ENCODE assay signal across 13 cellular contexts in genomic region chr6:1864496-1864895, GRCh38.
DNase-seq lines count a peak whose midpoint lies in the region; ATAC-seq and TF ChIP-seq lines count a peak whose summit lies in the region.
"Had no signal": no experiment of that assay in that cellular context is flagged by ENCODE, and none has a peak within 500 bp of the region (broad histone marks: within the 10 kb centered on the region; RNA-seq: fewer than 3 reads in every experiment).

No MANE protein-coding gene starts in this region.

- intact Hi-C loops in Caco-2 (cut with micrococcal nuclease; ENCODE audit: unreplicated experiment) (loop anchor here (1.0 kb wide), 1 partner anchor 8 kb away; no protein-coding TSS in a partner anchor), OCI-LY7 (cut with micrococcal nuclease; ENCODE audit: unreplicated experiment) (no loop called here)

- H3K9me2 ChIP-seq in OCI-LY7 (ENCODE audit: insufficient read depth, low read length): no peaks in the 10 kb centered on the region

- H3K36me3 Mint-ChIP-seq in Caco-2 (ENCODE audit: insufficient read depth, unreplicated experiment): no peaks in the 10 kb centered on the region

- no peak overlapping the region for H2AFZ ChIP-seq in OCI-LY7 (ENCODE audit: low read length)

- no peak for TF ChIP-seq CTCF in Caco-2 (IDR thresholded peaks at IDR 0.05; ENCODE audit: insufficient read depth in 1 of 2, low read depth in 1 of 2, low read length in 1 of 2, severe bottlenecking in 1 of 2, unreplicated experiment in 1 of 2)
- no peak for TF ChIP-seq CTCF in HEK293 (tag by site-specific recombination; IDR thresholded peaks at IDR 0.05)
- TF ChIP-seq CTCF in OCI-LY7 (conservative IDR thresholded peaks at IDR 0.05; ENCODE audit: low read length): no peak

- H3K4me3 ChIP-seq in Caco-2 (ENCODE audit: low read depth, low read length) (no peak overlapping the region), HEK293 (ENCODE audit: low read depth, low read length) (no peak overlapping the region), OCI-LY7 (ENCODE audit: low read depth, low read length, poor library complexity, severe bottlenecking) (no peak overlapping the region)
- H3K4me3 ChIP-seq: mucosa of descending colon, prostate gland had no signal

- no peaks in the 10 kb centered on the region for H3K27me3 Mint-ChIP-seq in Caco-2 (ENCODE audit: insufficient read depth, unreplicated experiment)
- H3K27me3 Mint-ChIP-seq: activated T-cell treated with anti-CD3 and anti-CD28 coated beads, Interleukin-2, amount 50 U/mL, for 24 hours had no signal

- H3K4me1 ChIP-seq in Caco-2 (peaks cover 14% of the 10 kb centered on the region), HEK293 (ENCODE audit: control insufficient read depth, insufficient read depth, low read length) (peaks cover 44% of the 10 kb centered on the region), OCI-LY7 (ENCODE audit: insufficient read depth, low read length, poor library complexity, severe bottlenecking) (peaks cover 12% of the 10 kb centered on the region)
- H3K4me1 ChIP-seq: prostate gland had no signal

- no peaks in the 10 kb centered on the region for H3K27me3 ChIP-seq in Caco-2 (replicated peaks; ENCODE audit: control insufficient read depth, insufficient read depth, low read length)

- CTCF ChIA-PET in Caco-2 (lab: Charles Lee) (no interaction called here), HEK293 (lab: Yijun Ruan, JAX) (no interaction called here), OCI-LY7 (lab: Charles Lee; ENCODE audit: unreplicated experiment) (no interaction called here)

- no TSS peak for BruUV-seq in Caco-2 (replicated peaks; lab: Mats Ljungman, UMichigan)
- BruUV-seq in OCI-LY7 (replicated peaks; lab: Mats Ljungman, UMichigan): no TSS peak

- DNase-seq in Caco-2 (peak; percentile 26 to 39), OCI-LY7 (ENCODE audit: low spot score) (no peak), iPS-NIHi11 (ENCODE audit: low spot score) (peak; percentile 50), hypothalamus (lab: John Stamatoyannopoulos, UW) (no peak), KBM-7 (no peak)
- DNase-seq: activated CD4-positive, CD25-positive, alpha-beta regulatory T cell treated with anti-CD3 and anti-CD28 coated beads, Interleukin-2, amount 50 U/mL, for 72 hours; activated T-cell treated with anti-CD3 and anti-CD28 coated beads, Interleukin-2, amount 50 U/mL, for 24 hours; mucosa of descending colon; stimulated activated naive CD4-positive, alpha-beta T cell treated with Interleukin-2 at 50 U/mL for 16 hours had no signal

- H3K27ac Mint-ChIP-seq in Caco-2 (ENCODE audit: unreplicated experiment): no peak overlapping the region
- H3K27ac Mint-ChIP-seq: activated T-cell treated with anti-CD3 and anti-CD28 coated beads, Interleukin-2, amount 50 U/mL, for 24 hours had no signal

- peak overlapping the region; percentile 49 for H3K4me3 Mint-ChIP-seq in Caco-2 (ENCODE audit: unreplicated experiment)
- H3K4me3 Mint-ChIP-seq: activated T-cell treated with anti-CD3 and anti-CD28 coated beads, Interleukin-2, amount 50 U/mL, for 24 hours had no signal

- ATAC-seq in GM21447 (IDR thresholded peaks at IDR 0.05; ENCODE audit: unreplicated experiment): no peak
- ATAC-seq in HG02852 (IDR thresholded peaks at IDR 0.05; ENCODE audit: unreplicated experiment): no peak
- ATAC-seq: mucosa of descending colon had no signal

- H4K20me1 ChIP-seq in OCI-LY7 (ENCODE audit: insufficient read depth, low read length): no peaks in the 10 kb centered on the region

- peak overlapping the region; percentile 25; the same call in 1 of the 2 replicates for H3K4me2 ChIP-seq in OCI-LY7 (ENCODE audit: low read length)

- in situ Hi-C loops in KBM-7 (cut with MboI; ENCODE audit: low pct_unique_long_range_greater_than_20kb, low sequenced_read_pairs): no loop called here

- no peaks in the 10 kb centered on the region for H3K79me2 ChIP-seq in OCI-LY7 (ENCODE audit: insufficient read depth, low read depth, low read length)

- H3K9me3 ChIP-seq in Caco-2: no peaks in the 10 kb centered on the region
- H3K9me3 ChIP-seq in HEK293 (ENCODE audit: control insufficient read depth, insufficient read depth, low read depth, low read length): no peaks in the 10 kb centered on the region
- no peaks in the 10 kb centered on the region for H3K9me3 ChIP-seq in OCI-LY7 (ENCODE audit: low read length)
- H3K9me3 ChIP-seq: mucosa of descending colon, prostate gland had no signal

- peaks cover 9% of the 10 kb centered on the region for H3K4me1 Mint-ChIP-seq in Caco-2 (ENCODE audit: low read depth, unreplicated experiment)

- POLR2A ChIA-PET in Caco-2 (lab: Charles Lee): no interaction called here
- POLR2A ChIA-PET in HEK293 (lab: Yijun Ruan, JAX): no interaction called here
- POLR2A ChIA-PET in OCI-LY7 (lab: Charles Lee): interaction anchor here (0.9 kb wide), 1 partner anchor 51 kb away, joined by 5 read pairs; no protein-coding TSS in a partner anchor

- H3K27ac ChIP-seq in HEK293 (ENCODE audit: extremely low read depth, low read depth, low read length) (no peak overlapping the region), OCI-LY7 (ENCODE audit: low read depth, low read length, poor library complexity, severe bottlenecking) (no peak overlapping the region)
- H3K27ac ChIP-seq: prostate gland had no signal

- no peaks in the 10 kb centered on the region for H3K36me3 ChIP-seq in Caco-2 (ENCODE audit: control insufficient read depth, insufficient read depth, low read length)
- H3K36me3 ChIP-seq in HEK293 (ENCODE audit: control insufficient read depth in 2 of 2, insufficient read depth in 1 of 2, low read length in 2 of 2): no peaks in the 10 kb centered on the region
- no peaks in the 10 kb centered on the region for H3K36me3 ChIP-seq in OCI-LY7 (ENCODE audit: insufficient read depth, low read length)
- H3K36me3 ChIP-seq: prostate gland had no signal

- H3K9me3 Mint-ChIP-seq in Caco-2 (ENCODE audit: unreplicated experiment): no peaks in the 10 kb centered on the region
- H3K9me3 Mint-ChIP-seq: activated T-cell treated with anti-CD3 and anti-CD28 coated beads, Interleukin-2, amount 50 U/mL, for 24 hours had no signal

TF ChIP-seq in HEK293, 187 proteins besides CTCF, POLR2A, EP300 and RAD21 (continues in another document):
- TF ChIP-seq TCF7L2 (IDR thresholded peaks at IDR 0.05; ENCODE audit: borderline replicate concordance, low read depth, low read length) (peak; percentile 39; the same call in 1 of the 2 replicates), MZF1 (tag by site-specific recombination; IDR thresholded peaks at IDR 0.05; ENCODE audit: borderline replicate concordance) (peak; percentile 80), ZEB2 (tag by site-specific recombination; IDR thresholded peaks at IDR 0.05) (peak; percentile 70), ZNF658 (tag by site-specific recombination; IDR thresholded peaks at IDR 0.05) (no peak), ZNF416 (tag by site-specific recombination; IDR thresholded peaks at IDR 0.05) (no peak), YY2 (tag by site-specific recombination; IDR thresholded peaks at IDR 0.05) (no peak), SALL2 (tag by site-specific recombination; IDR thresholded peaks at IDR 0.05; ENCODE audit: borderline replicate concordance) (no peak), ZNF629 (tag by site-specific recombination; IDR thresholded peaks at IDR 0.05) (peak; percentile 68), ZNF354C (tag by site-specific recombination; IDR thresholded peaks at IDR 0.05; ENCODE audit: borderline replicate concordance, low read depth) (no peak), ZNF660 (tag by site-specific recombination; IDR thresholded peaks at IDR 0.05) (no peak), OVOL3 (tag by site-specific recombination; IDR thresholded peaks at IDR 0.05) (no peak; the same call in 1 of the 2 replicates), IKZF3 (tag by site-specific recombination; IDR thresholded peaks at IDR 0.05) (peak; percentile 69; the same call in 1 of the 2 replicates), KLF10 (tag by site-specific recombination; IDR thresholded peaks at IDR 0.05) (peak; percentile 39; the same call in 1 of the 2 replicates)
- TF ChIP-seq, protein P1, sequence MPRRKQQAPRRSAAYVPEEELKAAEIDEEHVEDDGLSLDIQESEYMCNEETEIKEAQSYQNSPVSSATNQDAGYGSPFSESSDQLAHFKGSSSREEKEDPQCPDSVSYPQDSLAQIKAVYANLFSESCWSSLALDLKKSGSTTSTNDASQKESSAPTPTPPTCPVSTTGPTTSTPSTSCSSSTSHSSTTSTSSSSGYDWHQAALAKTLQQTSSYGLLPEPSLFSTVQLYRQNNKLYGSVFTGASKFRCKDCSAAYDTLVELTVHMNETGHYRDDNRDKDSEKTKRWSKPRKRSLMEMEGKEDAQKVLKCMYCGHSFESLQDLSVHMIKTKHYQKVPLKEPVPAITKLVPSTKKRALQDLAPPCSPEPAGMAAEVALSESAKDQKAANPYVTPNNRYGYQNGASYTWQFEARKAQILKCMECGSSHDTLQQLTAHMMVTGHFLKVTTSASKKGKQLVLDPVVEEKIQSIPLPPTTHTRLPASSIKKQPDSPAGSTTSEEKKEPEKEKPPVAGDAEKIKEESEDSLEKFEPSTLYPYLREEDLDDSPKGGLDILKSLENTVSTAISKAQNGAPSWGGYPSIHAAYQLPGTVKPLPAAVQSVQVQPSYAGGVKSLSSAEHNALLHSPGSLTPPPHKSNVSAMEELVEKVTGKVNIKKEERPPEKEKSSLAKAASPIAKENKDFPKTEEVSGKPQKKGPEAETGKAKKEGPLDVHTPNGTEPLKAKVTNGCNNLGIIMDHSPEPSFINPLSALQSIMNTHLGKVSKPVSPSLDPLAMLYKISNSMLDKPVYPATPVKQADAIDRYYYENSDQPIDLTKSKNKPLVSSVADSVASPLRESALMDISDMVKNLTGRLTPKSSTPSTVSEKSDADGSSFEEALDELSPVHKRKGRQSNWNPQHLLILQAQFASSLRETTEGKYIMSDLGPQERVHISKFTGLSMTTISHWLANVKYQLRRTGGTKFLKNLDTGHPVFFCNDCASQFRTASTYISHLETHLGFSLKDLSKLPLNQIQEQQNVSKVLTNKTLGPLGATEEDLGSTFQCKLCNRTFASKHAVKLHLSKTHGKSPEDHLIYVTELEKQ (tag by site-specific recombination; IDR thresholded peaks at IDR 0.05; ENCODE audit: borderline replicate concordance): 0 out of 2 replicates have a peak, but pooled peaks have one; percentile 29
- TF ChIP-seq, protein P2, sequence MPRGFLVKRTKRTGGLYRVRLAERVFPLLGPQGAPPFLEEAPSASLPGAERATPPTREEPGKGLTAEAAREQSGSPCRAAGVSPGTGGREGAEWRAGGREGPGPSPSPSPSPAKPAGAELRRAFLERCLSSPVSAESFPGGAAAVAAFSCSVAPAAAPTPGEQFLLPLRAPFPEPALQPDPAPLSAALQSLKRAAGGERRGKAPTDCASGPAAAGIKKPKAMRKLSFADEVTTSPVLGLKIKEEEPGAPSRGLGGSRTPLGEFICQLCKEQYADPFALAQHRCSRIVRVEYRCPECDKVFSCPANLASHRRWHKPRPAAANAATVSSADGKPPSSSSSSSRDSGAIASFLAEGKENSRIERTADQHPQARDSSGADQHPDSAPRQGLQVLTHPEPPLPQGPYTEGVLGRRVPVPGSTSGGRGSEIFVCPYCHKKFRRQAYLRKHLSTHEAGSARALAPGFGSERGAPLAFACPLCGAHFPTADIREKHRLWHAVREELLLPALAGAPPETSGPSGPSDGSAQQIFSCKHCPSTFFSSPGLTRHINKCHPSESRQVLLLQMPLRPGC (tag by site-specific recombination; IDR thresholded peaks at IDR 0.05): 0 out of 2 replicates have a peak, but pooled peaks have one; percentile 16

Comparison
In these comparisons a context has a peak if more than half of its experiments do, and no peak if none do; other contexts are left out.
1. DNase-seq: peak in Caco-2 (2 of 2) and iPS-NIHi11 (single experiment); none in OCI-LY7 (single experiment), hypothalamus (0 of 51) and KBM-7 (single experiment).